Comparison of ENCODE assay signal across 12 cellular contexts in the genomic region with DNA sequence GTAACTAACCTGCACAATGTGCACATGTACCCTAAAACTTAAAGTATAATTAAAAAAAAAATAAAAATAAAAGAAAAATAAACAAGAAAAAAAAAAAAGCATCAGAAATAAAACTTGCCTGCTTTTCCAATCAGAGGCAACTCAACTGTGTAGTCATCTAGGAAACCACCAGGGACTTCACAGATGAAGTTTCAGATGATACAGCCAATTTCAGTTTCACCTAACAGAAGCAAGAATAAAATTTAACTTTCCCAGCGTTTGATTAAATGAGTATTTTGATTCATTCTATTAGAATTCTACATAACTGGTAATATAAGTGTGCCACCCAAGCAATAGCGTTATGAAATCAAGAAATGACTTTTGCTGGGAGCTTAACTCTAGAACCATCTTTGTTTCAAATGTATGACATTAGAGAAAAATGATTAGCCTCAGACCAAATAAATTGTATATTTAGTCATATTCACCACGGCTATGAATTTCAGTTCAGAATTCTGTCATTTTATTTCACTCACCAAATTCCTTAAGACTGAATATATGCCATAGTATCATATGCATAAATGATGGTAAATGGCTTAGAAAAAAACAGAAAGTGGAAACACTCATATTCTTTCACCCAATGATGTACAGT.
DNase-seq lines count a peak whose midpoint lies in the region; ATAC-seq and TF ChIP-seq lines count a peak whose summit lies in the region.
"Had no signal": no experiment of that assay in that cellular context is flagged by ENCODE, and none has a peak within 500 bp of the region (broad histone marks: within the 10 kb centered on the region; RNA-seq: fewer than 3 reads in every experiment).

No MANE protein-coding gene starts in this region.

- TF ChIP-seq CTCF in GM10266 (IDR thresholded peaks at IDR 0.05; ENCODE audit: control insufficient read depth, insufficient read depth, low read depth, missing control alignments) (no peak), sigmoid colon (IDR thresholded peaks at IDR 0.05) (no peak)

- 76 to 83% methylated on average over 3 of the region's 3 CpGs for WGBS in sigmoid colon, 2 donors

- no peaks in the 10 kb centered on the region for H3K36me3 ChIP-seq in sigmoid colon

- TF ChIP-seq EP300 in sigmoid colon (IDR thresholded peaks at IDR 0.05) = no peak

- no peak overlapping the region for H3K27ac ChIP-seq in sigmoid colon

- H3K4me1 ChIP-seq in sigmoid colon = no peaks in the 10 kb centered on the region

- no peak for TF ChIP-seq POLR2A in sigmoid colon (IDR thresholded peaks at IDR 0.05)

- no peaks in the 10 kb centered on the region for H3K9me3 ChIP-seq in sigmoid colon

- peak; percentile 77 for ATAC-seq in GM18870 (IDR thresholded peaks at IDR 0.05; ENCODE audit: unreplicated experiment)
- peak; percentile 57 for ATAC-seq in GM21576 (IDR thresholded peaks at IDR 0.05; ENCODE audit: unreplicated experiment)
- peak; percentile 59 for ATAC-seq in HG03108 (IDR thresholded peaks at IDR 0.05; ENCODE audit: unreplicated experiment)
- ATAC-seq: Panc1 had no signal

- no peaks in the 10 kb centered on the region for H3K27me3 ChIP-seq in sigmoid colon

- intact Hi-C loops in sigmoid colon (cut with DNase I) = no loop called here

- H3K4me3 ChIP-seq in sigmoid colon = no peak overlapping the region

- peak; percentile 44 for DNase-seq in GM10266 (ENCODE audit: extremely low spot score)
- DNase-seq in GM19240 (ENCODE audit: insufficient read length, low spot score) = no peak
- DNase-seq in NCI-H82 (lab: John Stamatoyannopoulos, UW) = no peak
- no peak for DNase-seq in sigmoid colon
- DNase-seq in NCI-H524 treated with DMSO at 0.1 percent for 48 hours (lab: John Stamatoyannopoulos, UW) = no peak
- DNase-seq: activated CD4-positive, alpha-beta T cell treated with anti-CD3 and anti-CD28 coated beads, Interleukin-2, amount 10 ng/mL, durations not matched to agents 7 days and 5 days; activated naive CD8-positive, alpha-beta T cell treated with anti-CD3 and anti-CD28 coated beads, Interleukin-2, amount 10 ng/mL, durations not matched to agents 7 days and 5 days; erythroblast had no signal
